9 cellular contexts compared by ENCODE assay signal in genomic region chr7:13989944-13990295, GRCh38. TPM values are rescaled to one million over a fixed set of nuclear protein-coding genes. Genes with fewer than 3 reads are reported as not detected.
DNase-seq lines count a peak whose midpoint lies in the region; ATAC-seq and TF ChIP-seq lines count a peak whose summit lies in the region.
"Had no signal": no experiment of that assay in that cellular context is flagged by ENCODE, and none has a peak within 500 bp of the region (broad histone marks: within the 10 kb centered on the region; RNA-seq: fewer than 3 reads in every experiment).

No MANE protein-coding gene starts in this region.

- H3K36me3 Mint-ChIP-seq in chondrocyte (ENCODE audit: low read depth) = no peaks in the 10 kb centered on the region

- no peak for TF ChIP-seq CTCF in A673 (conservative IDR thresholded peaks at IDR 0.05; ENCODE audit: low read depth, low read length)
- TF ChIP-seq CTCF in chondrocyte (IDR thresholded peaks at IDR 0.05) = no peak

- POLR2A ChIA-PET in A673 (lab: Charles Lee; ENCODE audit: low non-redundant PET) = interaction anchor here (0.5 to 0.6 kb wide), 2 partner anchors 34 to 73 kb away, joined by 5 to 6 read pairs; no protein-coding TSS in a partner anchor

- intact Hi-C loops in A673 (cut with micrococcal nuclease; ENCODE audit: unreplicated experiment) = loop anchor here (2.0 to 10.0 kb wide), 6 partner anchors 83 to 468 kb away; no protein-coding TSS in a partner anchor

- no peaks in the 10 kb centered on the region for H3K36me3 ChIP-seq in A673 (ENCODE audit: insufficient read depth, low read length, poor library complexity, severe bottlenecking)
- H3K36me3 ChIP-seq in HUES64 (ENCODE audit: insufficient read depth, low read length) = no peaks in the 10 kb centered on the region; the same call in 1 of the 2 replicates
- no peaks in the 10 kb centered on the region for H3K36me3 ChIP-seq in duodenal mucosa (ENCODE audit: control insufficient read depth in 1 of 2, insufficient read depth in 2 of 2, low read length in 2 of 2)

- H3K27ac Mint-ChIP-seq in chondrocyte (ENCODE audit: unreplicated experiment) = no peak overlapping the region

- 1% methylated on average over 13 of the region's 13 CpGs for WGBS in HUES64

- DNase-seq in A673 (ENCODE audit: low spot score) = no peak
- DNase-seq in chondrocyte (ENCODE audit: low spot score) = no peak
- no peak for DNase-seq in stimulated activated CD4-positive, alpha-beta T cell treated with anti-CD3 and anti-CD28 coated beads, Interleukin-2, amount 100 ng/mL, for 48 hours
- DNase-seq in NOMO-1 treated with dmso at 0.1 percent for 144 hours (lab: John Stamatoyannopoulos, UW; ENCODE audit: unreplicated experiment) = no peak

- no peaks in the 10 kb centered on the region for H3K4me1 Mint-ChIP-seq in chondrocyte (ENCODE audit: low read depth)

- H3K9me3 Mint-ChIP-seq in chondrocyte (ENCODE audit: low read depth) = no peaks in the 10 kb centered on the region
- H3K9me3 Mint-ChIP-seq: neural crest cell had no signal

- CTCF ChIA-PET in A673 (lab: Charles Lee) = no interaction called here

- H3K27me3 Mint-ChIP-seq in chondrocyte (ENCODE audit: low read depth) = no peaks in the 10 kb centered on the region

- BruUV-seq in A673 (replicated peaks; lab: Mats Ljungman, UMichigan) = no TSS peak

- H3K27me3 ChIP-seq in A673 (replicated peaks; ENCODE audit: insufficient read depth, low read depth, low read length, poor library complexity) (no peaks in the 10 kb centered on the region), HUES64 (ENCODE audit: insufficient read depth, low read length) (no peaks in the 10 kb centered on the region), duodenal mucosa (ENCODE audit: control insufficient read depth in 1 of 2, insufficient read depth in 2 of 2, low read length in 2 of 2) (peaks cover 0 to 4% of the 10 kb centered on the region in 2 donors), mononuclear cell (ENCODE audit: insufficient read depth, low read length) (peaks cover 33% of the 10 kb centered on the region)

- H3K4me3 Mint-ChIP-seq in chondrocyte (ENCODE audit: unreplicated experiment) = no peak overlapping the region
- H3K4me3 Mint-ChIP-seq: neural crest cell had no signal

- ATAC-seq in HG03039 (IDR thresholded peaks at IDR 0.05; ENCODE audit: unreplicated experiment) = no peak

- H3K4me3 ChIP-seq in A673 (ENCODE audit: low read depth, low read length, poor library complexity, severe bottlenecking) = peak overlapping the region; percentile 62
- H3K4me3 ChIP-seq in HUES64 (ENCODE audit: low read length) = peak overlapping the region; percentile 86
- peak overlapping the region; percentile 89 to 94 for H3K4me3 ChIP-seq in duodenal mucosa (ENCODE audit: low read depth in 1 of 2, low read length in 2 of 2)
- peak overlapping the region; percentile 40 for H3K4me3 ChIP-seq in mononuclear cell (ENCODE audit: low read length)

- H3K9ac ChIP-seq in HUES64 (ENCODE audit: low read depth, low read length) = peak overlapping the region; percentile 81
- peak overlapping the region; percentile 48 to 63 for H3K9ac ChIP-seq in duodenal mucosa (ENCODE audit: low read depth in 1 of 2, low read length in 2 of 2)

- H3K27ac ChIP-seq in A673 (ENCODE audit: low read depth, low read length, poor library complexity, severe bottlenecking) (peak overlapping the region; percentile 83), HUES64 (ENCODE audit: low read depth, low read length) (peak overlapping the region; percentile 92), duodenal mucosa (ENCODE audit: low read depth, low read length) (peak overlapping the region; percentile 70)

- H3K9me3 ChIP-seq in A673 (ENCODE audit: low read depth, low read length, poor library complexity, severe bottlenecking) = no peaks in the 10 kb centered on the region
- no peaks in the 10 kb centered on the region for H3K9me3 ChIP-seq in HUES64 (ENCODE audit: insufficient read depth, low read depth, low read length)
- H3K9me3 ChIP-seq in duodenal mucosa (ENCODE audit: control insufficient read depth in 1 of 2, low read length in 2 of 2) = no peaks in the 10 kb centered on the region
- H3K9me3 ChIP-seq in mononuclear cell (ENCODE audit: low read depth, low read length) = no peaks in the 10 kb centered on the region

- H3K4me1 ChIP-seq in A673 (ENCODE audit: insufficient read depth, low read length, poor library complexity, severe bottlenecking) = peaks cover 27% of the 10 kb centered on the region
- peaks cover 46% of the 10 kb centered on the region for H3K4me1 ChIP-seq in HUES64 (ENCODE audit: insufficient read depth, low read length)
- H3K4me1 ChIP-seq in duodenal mucosa (ENCODE audit: control insufficient read depth in 1 of 2, insufficient read depth in 2 of 2, low read length in 2 of 2) = peaks cover 7 to 30% of the 10 kb centered on the region in 2 donors
- H3K4me1 ChIP-seq in mononuclear cell (ENCODE audit: insufficient read depth, low read length) = peaks cover 29% of the 10 kb centered on the region

RNA-seq across cellular contexts. Expression of gene ETV1, which starts 0.5 kb away (rescaled TPM):
- total RNA-seq in A673 (2021) = 60.1 and 84.1 TPM in 2 replicates
- 43.6 TPM for polyA plus RNA-seq in HUES64 (2013, experiment 1 of 2)
- 53.4 TPM for polyA plus RNA-seq in HUES64 (2013, experiment 2 of 2)
- 0.31 TPM for total RNA-seq in mononuclear cell
- 1.5 to 4.5 TPM (median 2.7 TPM) in 3 replicates for total RNA-seq in chondrocyte

Comparison
In these comparisons a context has a peak if more than half of its experiments do, and no peak if none do; other contexts are left out.
1. H3K4me3 ChIP-seq: peak in every context shown above with its lines; median percentile 92 in duodenal mucosa; 86 in HUES64; 62 in A673; 40 in mononuclear cell.
2. RNA of gene ETV1, which starts 0.5 kb away (total RNA-seq): 60.1 to 84.1 TPM in A673; 1.5 to 4.5 TPM in chondrocyte and 0.31 TPM in mononuclear cell (single experiment); every median in the first group is over 10 times any median in the second.
3. Peak in every context shown above with its lines, with median percentiles within 50 percentile points of each other: H3K27ac ChIP-seq.